In genomic region chr16:11913425-11914079, GRCh38 we compare ENCODE assay signal across 7 cellular contexts. TPM values are rescaled to one million over a fixed set of nuclear protein-coding genes. Genes with fewer than 3 reads are reported as not detected.
DNase-seq lines count a peak whose midpoint lies in the region; TF ChIP-seq lines count a peak whose summit lies in the region.

No MANE protein-coding gene starts in this region.

- DNase-seq in HFF-Myc (ENCODE audit: extremely low read depth, low read depth) (no peak), T-helper 1 cell (peak in 4 of 5 donors; percentile 31 to 70 (median 40)), erythroblast (lab: John Stamatoyannopoulos, UW) (peak; percentile 33 to 58), renal cortical epithelial cell (ENCODE audit: low read depth) (peak; percentile 36), cerebellar nuclear complex (lab: John Stamatoyannopoulos, UW) (no peak), DMS 273 (lab: John Stamatoyannopoulos, UW; ENCODE audit: unreplicated experiment) (no peak), globus pallidus (ENCODE audit: low spot score) (no peak)

- H3K4me3 ChIP-seq in HFF-Myc (replicated peaks; ENCODE audit: low read depth, low read length): peak overlapping the region; percentile 57

- no peak for TF ChIP-seq CTCF in HFF-Myc (IDR thresholded peaks at IDR 0.05; ENCODE audit: low read depth, low read length, missing control alignments)

- no peak for TF ChIP-seq POLR2A in erythroblast (IDR thresholded peaks at IDR 0.05; ENCODE audit: low read length)

RNA-seq across cellular contexts. Expression of gene GSPT1, which starts 2.2 kb away (rescaled TPM):
- total RNA-seq in renal cortical epithelial cell: 82.5 and 217 TPM in 2 replicates

RNA-seq across cellular contexts. Expression of gene NPIPB2, which starts 28.3 kb away (rescaled TPM):
- total RNA-seq in renal cortical epithelial cell: 1.0 and 4.0 TPM in 2 replicates

RNA-seq across cellular contexts. Expression of gene TNFRSF17, which starts 51.5 kb away (rescaled TPM):
- total RNA-seq in renal cortical epithelial cell: not detected in 2 replicates

Comparison
In these comparisons a context has a peak if more than half of its experiments do, and no peak if none do; other contexts are left out.
1. DNase-seq: peak in T-helper 1 cell (4 of 5), erythroblast (2 of 2) and renal cortical epithelial cell (single experiment); none in HFF-Myc (single experiment), cerebellar nuclear complex (0 of 2), DMS 273 (single experiment) and globus pallidus (single experiment).